1 cellular context compared by ENCODE assay signal in genomic region chr9:131589124-131589711, GRCh38.
TF ChIP-seq lines count a peak whose summit lies in the region.

No MANE protein-coding gene starts in this region.

TF ChIP-seq in HepG2, 621 proteins besides CTCF, POLR2A, EP300 and RAD21 (continued from another document):
- TF ChIP-seq ZNF740 (CRISPR knock-in tag; IDR thresholded peaks at IDR 0.05) (no peak), PHF5A (CRISPR knock-in tag; IDR thresholded peaks at IDR 0.05; ENCODE audit: low read depth, unreplicated experiment) (no peak), RCOR2 (CRISPR knock-in tag; IDR thresholded peaks at IDR 0.05) (no peak), AFF4 (CRISPR knock-in tag; IDR thresholded peaks at IDR 0.05) (no peak), CSRNP2 (CRISPR knock-in tag; conservative IDR thresholded peaks at IDR 0.05; ENCODE audit: low read depth) (no peak), PRDM15 (CRISPR knock-in tag; IDR thresholded peaks at IDR 0.05) (no peak), EZH2 (conservative IDR thresholded peaks at IDR 0.05; ENCODE audit: low read depth, low read length) (no peak), ZMYM2 (CRISPR knock-in tag; IDR thresholded peaks at IDR 0.05) (no peak), MYC (CRISPR knock-in tag; IDR thresholded peaks at IDR 0.05; ENCODE audit: borderline replicate concordance) (no peak), PAXIP1 (CRISPR knock-in tag; conservative IDR thresholded peaks at IDR 0.05) (no peak), GABPB1 (CRISPR knock-in tag; IDR thresholded peaks at IDR 0.05) (no peak), SRF (IDR thresholded peaks at IDR 0.05; ENCODE audit: low read depth, low read length) (no peak), CHCHD3 (CRISPR knock-in tag; IDR thresholded peaks at IDR 0.05) (no peak)
- TF ChIP-seq, protein P1, sequence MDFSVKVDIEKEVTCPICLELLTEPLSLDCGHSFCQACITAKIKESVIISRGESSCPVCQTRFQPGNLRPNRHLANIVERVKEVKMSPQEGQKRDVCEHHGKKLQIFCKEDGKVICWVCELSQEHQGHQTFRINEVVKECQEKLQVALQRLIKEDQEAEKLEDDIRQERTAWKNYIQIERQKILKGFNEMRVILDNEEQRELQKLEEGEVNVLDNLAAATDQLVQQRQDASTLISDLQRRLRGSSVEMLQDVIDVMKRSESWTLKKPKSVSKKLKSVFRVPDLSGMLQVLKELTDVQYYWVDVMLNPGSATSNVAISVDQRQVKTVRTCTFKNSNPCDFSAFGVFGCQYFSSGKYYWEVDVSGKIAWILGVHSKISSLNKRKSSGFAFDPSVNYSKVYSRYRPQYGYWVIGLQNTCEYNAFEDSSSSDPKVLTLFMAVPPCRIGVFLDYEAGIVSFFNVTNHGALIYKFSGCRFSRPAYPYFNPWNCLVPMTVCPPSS (IDR thresholded peaks at IDR 0.05), result no peak
- TF ChIP-seq, protein P2, sequence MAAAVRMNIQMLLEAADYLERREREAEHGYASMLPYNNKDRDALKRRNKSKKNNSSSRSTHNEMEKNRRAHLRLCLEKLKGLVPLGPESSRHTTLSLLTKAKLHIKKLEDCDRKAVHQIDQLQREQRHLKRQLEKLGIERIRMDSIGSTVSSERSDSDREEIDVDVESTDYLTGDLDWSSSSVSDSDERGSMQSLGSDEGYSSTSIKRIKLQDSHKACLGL (CRISPR knock-in tag; IDR thresholded peaks at IDR 0.05), result no peak
- TF ChIP-seq, protein P3, sequence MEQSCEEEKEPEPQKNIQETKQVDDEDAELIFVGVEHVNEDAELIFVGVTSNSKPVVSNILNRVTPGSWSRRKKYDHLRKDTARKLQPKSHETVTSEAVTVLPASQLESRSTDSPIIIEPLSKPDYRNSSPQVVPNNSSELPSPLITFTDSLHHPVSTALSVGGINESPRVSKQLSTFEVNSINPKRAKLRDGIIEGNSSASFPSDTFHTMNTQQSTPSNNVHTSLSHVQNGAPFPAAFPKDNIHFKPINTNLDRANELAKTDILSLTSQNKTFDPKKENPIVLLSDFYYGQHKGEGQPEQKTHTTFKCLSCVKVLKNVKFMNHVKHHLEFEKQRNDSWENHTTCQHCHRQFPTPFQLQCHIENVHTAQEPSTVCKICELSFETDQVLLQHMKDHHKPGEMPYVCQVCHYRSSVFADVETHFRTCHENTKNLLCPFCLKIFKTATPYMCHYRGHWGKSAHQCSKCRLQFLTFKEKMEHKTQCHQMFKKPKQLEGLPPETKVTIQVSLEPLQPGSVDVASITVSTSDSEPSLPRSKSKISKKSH (CRISPR knock-in tag; IDR thresholded peaks at IDR 0.05; ENCODE audit: borderline replicate concordance), result no peak
- TF ChIP-seq, protein P4, sequence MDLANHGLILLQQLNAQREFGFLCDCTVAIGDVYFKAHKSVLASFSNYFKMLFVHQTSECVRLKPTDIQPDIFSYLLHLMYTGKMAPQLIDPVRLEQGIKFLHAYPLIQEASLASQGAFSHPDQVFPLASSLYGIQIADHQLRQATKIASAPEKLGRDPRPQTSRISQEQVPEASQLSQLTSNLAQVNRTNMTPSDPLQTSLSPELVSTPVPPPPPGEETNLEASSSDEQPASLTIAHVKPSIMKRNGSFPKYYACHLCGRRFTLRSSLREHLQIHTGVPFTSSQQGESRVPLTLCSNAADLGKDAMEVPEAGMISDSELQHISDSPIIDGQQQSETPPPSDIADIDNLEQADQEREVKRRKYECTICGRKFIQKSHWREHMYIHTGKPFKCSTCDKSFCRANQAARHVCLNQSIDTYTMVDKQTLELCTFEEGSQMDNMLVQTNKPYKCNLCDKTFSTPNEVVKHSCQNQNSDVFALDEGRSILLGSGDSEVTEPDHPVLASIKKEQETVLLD (CRISPR knock-in tag; IDR thresholded peaks at IDR 0.05; ENCODE audit: low read depth), result no peak
